In the genomic region with DNA sequence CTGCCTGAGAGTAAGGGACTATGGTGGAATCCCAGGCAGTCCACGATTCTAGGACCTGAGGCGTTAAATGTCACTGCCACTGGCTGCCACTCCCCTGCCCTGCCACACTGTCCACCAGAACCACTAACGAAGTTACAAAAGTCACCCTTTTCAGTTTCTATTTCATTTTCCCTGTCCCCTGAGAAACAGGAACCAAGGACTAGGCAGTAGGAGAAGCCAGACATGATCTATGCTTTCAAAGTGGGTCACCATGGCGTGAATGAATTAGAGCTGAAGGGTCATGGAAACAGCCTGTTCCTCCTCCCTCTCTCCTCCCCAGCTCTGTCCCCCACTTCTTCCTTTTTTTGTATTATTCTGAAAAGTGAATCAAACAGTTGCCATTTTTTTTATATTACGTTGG, we compare ENCODE assay signal across 15 cellular contexts. TPM values are rescaled to one million over a fixed set of nuclear protein-coding genes. Genes with fewer than 3 reads are reported as not detected.
DNase-seq lines count a peak whose midpoint lies in the region; ATAC-seq and TF ChIP-seq lines count a peak whose summit lies in the region.
"Had no signal": no experiment of that assay in that cellular context is flagged by ENCODE, and none has a peak within 500 bp of the region (broad histone marks: within the 10 kb centered on the region; RNA-seq: fewer than 3 reads in every experiment).

No MANE protein-coding gene starts in this region.

- CTCF ChIA-PET in activated CD8-positive, alpha-beta memory T cell treated with anti-CD3 and anti-CD28 coated beads, Interleukin-2, amount 10 ng/mL, durations not matched to agents 7 days and 5 days (lab: Charles Lee): interaction anchor here (1.2 to 2.4 kb wide), 3 partner anchors 8 to 11 kb away, joined by 3 to 10 read pairs (median 6); partner anchors contain the start of genes ADPRH and CD80

- peak overlapping the region; percentile 70 for H3K27ac ChIP-seq in upper lobe of right lung

- H3K4me1 ChIP-seq in upper lobe of right lung: no peaks in the 10 kb centered on the region
- H3K4me1 ChIP-seq: parathyroid adenoma had no signal

- no peak for DNase-seq in activated CD8-positive, alpha-beta memory T cell treated with anti-CD3 and anti-CD28 coated beads, Interleukin-2, amount 10 ng/mL, durations not matched to agents 7 days and 5 days
- no peak for DNase-seq in activated CD8-positive, alpha-beta memory T cell treated with anti-CD3 and anti-CD28 coated beads, Interleukin-2, amount 50 U/mL, for 4 hours
- DNase-seq in globus pallidus (ENCODE audit: low spot score) (peak; percentile 54), upper lobe of right lung (no peak), T-helper 2 cell (no peak), retina (no peak), NCI-H345 (lab: John Stamatoyannopoulos, UW) (no peak)
- DNase-seq: amniotic stem cell; Karpas-422; stimulated activated CD4-positive, alpha-beta T cell treated with anti-CD3 and anti-CD28 coated beads, Interleukin-1b, Interleukin-23, amount 100 ng/mL, for 48 hours; stimulated activated naive CD8-positive, alpha-beta T cell treated with anti-CD3 and anti-CD28 coated beads, Interleukin-15, amount 100 ng/mL, for 72 hours; T1000 had no signal

- H3K9me3 ChIP-seq in upper lobe of right lung: no peaks in the 10 kb centered on the region

- intact Hi-C loops in upper lobe of right lung (cut with DNase I): no loop called here

- peak overlapping the region; percentile 49 for H3K27ac Mint-ChIP-seq in activated CD8-positive, alpha-beta memory T cell treated with anti-CD3 and anti-CD28 coated beads, Interleukin-2, amount 10 ng/mL, durations not matched to agents 7 days and 5 days
- no peak overlapping the region for H3K27ac Mint-ChIP-seq in IgD-negative memory B cell
- H3K27ac Mint-ChIP-seq: stimulated activated naive CD8-positive, alpha-beta T cell treated with anti-CD3 and anti-CD28 coated beads, Interleukin-15, amount 100 ng/mL, for 72 hours had no signal

- H3K36me3 ChIP-seq in upper lobe of right lung: no peaks in the 10 kb centered on the region

- no peak overlapping the region for H3K4me3 Mint-ChIP-seq in activated CD8-positive, alpha-beta memory T cell treated with anti-CD3 and anti-CD28 coated beads, Interleukin-2, amount 10 ng/mL, durations not matched to agents 7 days and 5 days
- peak overlapping the region in 3 of 4 donors; percentile 20 to 45 (median 43) for H3K4me3 Mint-ChIP-seq in IgD-negative memory B cell
- H3K4me3 Mint-ChIP-seq: stimulated activated naive CD8-positive, alpha-beta T cell treated with anti-CD3 and anti-CD28 coated beads, Interleukin-15, amount 100 ng/mL, for 72 hours had no signal

- ATAC-seq in activated CD8-positive, alpha-beta memory T cell treated with anti-CD3 and anti-CD28 coated beads, Interleukin-2, amount 10 ng/mL, durations not matched to agents 7 days and 5 days: peak; percentile 58
- ATAC-seq in upper lobe of right lung: peak; percentile 95
- ATAC-seq: stimulated activated naive CD8-positive, alpha-beta T cell treated with anti-CD3 and anti-CD28 coated beads, Interleukin-15, amount 100 ng/mL, for 72 hours had no signal

- peaks cover 9% of the 10 kb centered on the region for H3K36me3 Mint-ChIP-seq in activated CD8-positive, alpha-beta memory T cell treated with anti-CD3 and anti-CD28 coated beads, Interleukin-2, amount 10 ng/mL, durations not matched to agents 7 days and 5 days
- no peaks in the 10 kb centered on the region for H3K36me3 Mint-ChIP-seq in IgD-negative memory B cell

- H3K27me3 Mint-ChIP-seq in activated CD8-positive, alpha-beta memory T cell treated with anti-CD3 and anti-CD28 coated beads, Interleukin-2, amount 10 ng/mL, durations not matched to agents 7 days and 5 days: peaks cover 6% of the 10 kb centered on the region
- no peaks in the 10 kb centered on the region for H3K27me3 Mint-ChIP-seq in IgD-negative memory B cell

- H3K4me1 Mint-ChIP-seq in activated CD8-positive, alpha-beta memory T cell treated with anti-CD3 and anti-CD28 coated beads, Interleukin-2, amount 10 ng/mL, durations not matched to agents 7 days and 5 days: peaks cover 21% of the 10 kb centered on the region
- H3K4me1 Mint-ChIP-seq in IgD-negative memory B cell: peaks cover 8 to 18% (median 10%) of the 10 kb centered on the region in 3 donors

- no peaks in the 10 kb centered on the region for H3K9me3 Mint-ChIP-seq in activated CD8-positive, alpha-beta memory T cell treated with anti-CD3 and anti-CD28 coated beads, Interleukin-2, amount 10 ng/mL, durations not matched to agents 7 days and 5 days (ENCODE audit: low read depth)
- H3K9me3 Mint-ChIP-seq in IgD-negative memory B cell: no peaks in the 10 kb centered on the region
- H3K9me3 Mint-ChIP-seq: stimulated activated naive CD8-positive, alpha-beta T cell treated with anti-CD3 and anti-CD28 coated beads, Interleukin-15, amount 100 ng/mL, for 72 hours had no signal

- no peaks in the 10 kb centered on the region for H3K27me3 ChIP-seq in upper lobe of right lung

- TF ChIP-seq CTCF in upper lobe of right lung (IDR thresholded peaks at IDR 0.05): no peak

- H3K4me3 ChIP-seq in upper lobe of right lung: no peak overlapping the region

RNA-seq across cellular contexts. Expression of gene ADPRH, which starts 9.1 kb away (rescaled TPM):
- total RNA-seq in activated CD8-positive, alpha-beta memory T cell treated with anti-CD3 and anti-CD28 coated beads, Interleukin-2, amount 10 ng/mL, durations not matched to agents 7 days and 5 days: 10 to 100 TPM in 1 of 2 experiments, 1 to 10 TPM in 1; 6.1 to 19.3 TPM
- 29.2 TPM for polyA plus RNA-seq in IgD-negative memory B cell
- total RNA-seq in upper lobe of right lung: 26.5 TPM

RNA-seq across cellular contexts. Expression of gene CD80, which starts 10.8 kb away (rescaled TPM):
- 10 to 100 TPM; 22.5 to 47.0 TPM for total RNA-seq in activated CD8-positive, alpha-beta memory T cell treated with anti-CD3 and anti-CD28 coated beads, Interleukin-2, amount 10 ng/mL, durations not matched to agents 7 days and 5 days
- 9.3 TPM for polyA plus RNA-seq in IgD-negative memory B cell
- total RNA-seq in upper lobe of right lung: 7.9 TPM
- total RNA-seq: glomerular endothelial cell had no signal

RNA-seq across cellular contexts. Expression of gene PLA1A, which starts 27.5 kb away (rescaled TPM):
- under 1 TPM in 1 of 2 experiments, not detected in 1; 0.68 TPM for total RNA-seq in activated CD8-positive, alpha-beta memory T cell treated with anti-CD3 and anti-CD28 coated beads, Interleukin-2, amount 10 ng/mL, durations not matched to agents 7 days and 5 days
- polyA plus RNA-seq in IgD-negative memory B cell: not detected
- total RNA-seq in upper lobe of right lung: 37.6 TPM

Comparison
In these comparisons a context has a peak if more than half of its experiments do, and no peak if none do; other contexts are left out.
1. RNA of gene PLA1A, which starts 27.5 kb away (total RNA-seq): 37.6 TPM in upper lobe of right lung (single experiment); 0.68 TPM in activated CD8-positive, alpha-beta memory T cell treated with anti-CD3 and anti-CD28 coated beads, Interleukin-2, amount 10 ng/mL, durations not matched to agents 7 days and 5 days; every median in the first group is over 10 times any median in the second.